In the genomic region with DNA sequence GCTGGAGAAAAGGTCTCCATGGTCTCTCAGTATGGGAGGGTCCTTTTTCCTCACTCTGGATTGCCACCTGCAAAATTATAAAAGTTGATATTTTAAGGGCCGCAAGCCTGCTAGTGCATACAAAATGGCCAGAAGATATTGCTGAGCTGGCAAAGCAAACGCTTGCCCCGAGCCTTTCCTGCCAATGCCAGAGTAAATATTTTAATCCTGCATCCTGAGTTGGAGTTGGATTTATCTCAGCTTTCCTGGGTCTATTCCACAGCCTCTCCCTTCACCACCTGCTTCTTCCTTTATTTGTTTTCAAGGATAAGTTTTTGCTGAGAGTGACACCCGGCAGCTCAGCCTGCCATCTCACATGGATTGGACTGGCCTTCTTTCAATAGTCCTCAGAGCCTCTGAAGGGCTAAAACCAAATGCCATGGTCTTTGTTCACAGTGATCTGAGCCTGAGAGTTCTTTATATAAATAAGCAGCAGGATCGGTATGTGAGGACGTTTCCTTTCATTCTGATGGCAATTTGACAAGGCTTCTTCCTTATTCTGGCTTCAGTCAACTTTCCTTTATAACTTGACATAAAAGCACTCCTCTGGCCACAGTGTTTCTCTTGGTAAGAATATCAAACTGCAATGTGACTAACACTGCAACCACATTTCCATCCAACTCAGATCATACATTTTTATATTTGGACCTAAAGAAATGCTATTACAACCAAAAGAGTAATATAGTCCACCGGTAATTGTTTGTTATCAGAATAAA, we compare ENCODE assay signal across 1 cellular context.
TF ChIP-seq lines count a peak whose summit lies in the region.

No MANE protein-coding gene starts in this region.

TF ChIP-seq in H1, 55 proteins besides CTCF, POLR2A, EP300 and RAD21:
- 0 out of 2 replicates have a peak, but pooled peaks have one; percentile 5 for TF ChIP-seq MAFK (IDR thresholded peaks at IDR 0.05; ENCODE audit: low read depth, low read length)
- no peak for TF ChIP-seq POLR2AphosphoS5 (IDR thresholded peaks at IDR 0.05; ENCODE audit: low read depth, low read length)
